In genomic region chr13:113959198-113959597, GRCh38 we compare ENCODE assay signal across 17 cellular contexts. TPM values are rescaled to one million over a fixed set of nuclear protein-coding genes. Genes with fewer than 3 reads are reported as not detected.
DNase-seq lines count a peak whose midpoint lies in the region; ATAC-seq and TF ChIP-seq lines count a peak whose summit lies in the region.
"Had no signal": no experiment of that assay in that cellular context is flagged by ENCODE, and none has a peak within 500 bp of the region (broad histone marks: within the 10 kb centered on the region; RNA-seq: fewer than 3 reads in every experiment).

No MANE protein-coding gene starts in this region.

- peak; percentile 4 for DNase-seq in CD1c-positive myeloid dendritic cell (ENCODE audit: extremely low spot score)
- peak; percentile 27 for DNase-seq in Caki2 (ENCODE audit: low read depth)
- DNase-seq in activated CD4-positive, CD25-positive, alpha-beta regulatory T cell treated with anti-CD3 and anti-CD28 coated beads, Interleukin-2, amount 50 U/mL, for 72 hours, result peak; percentile 43
- DNase-seq in kidney tubule cell (ENCODE audit: low spot score), result peak; percentile 84
- no peak for DNase-seq in type B pancreatic cell (ENCODE audit: extremely low spot score, unreplicated experiment)
- DNase-seq in NCI-H82 treated with DMSO at 0.1 percent for 48 hours (lab: John Stamatoyannopoulos, UW; ENCODE audit: unreplicated experiment), result no peak
- DNase-seq: activated effector memory CD4-positive, alpha-beta T cell treated with Interleukin-2 at 50 U/mL for 16 hours; DMS53; esophagus squamous epithelium; islet precursor cell; midbrain; NCI-H2029; NCI-H526; sigmoid colon; stimulated activated CD4-positive, alpha-beta T cell treated with anti-CD3 and anti-CD28 coated beads, Interleukin-1b, Interleukin-23, amount 100 ng/mL, for 48 hours had no signal

- no peaks in the 10 kb centered on the region for H3K36me3 Mint-ChIP-seq in type B pancreatic cell

- no peak for ATAC-seq in GM21381 (IDR thresholded peaks at IDR 0.05; ENCODE audit: unreplicated experiment)
- ATAC-seq: heart left ventricle had no signal

- H3K27ac Mint-ChIP-seq in type B pancreatic cell, result no peak overlapping the region

- no peaks in the 10 kb centered on the region for H3K27me3 Mint-ChIP-seq in type B pancreatic cell

- no peak overlapping the region for H3K4me3 Mint-ChIP-seq in type B pancreatic cell

- H3K9me3 Mint-ChIP-seq in type B pancreatic cell, result peaks cover 10% of the 10 kb centered on the region

- no peak for TF ChIP-seq CTCF in type B pancreatic cell (conservative IDR thresholded peaks at IDR 0.05)

- no peaks in the 10 kb centered on the region for H3K4me1 Mint-ChIP-seq in type B pancreatic cell (ENCODE audit: unreplicated experiment)

- in situ Hi-C loops in Caki2 (cut with HindIII; ENCODE audit: low pct_unique_long_range_greater_than_20kb, low sequenced_read_pairs), result no loop called here

RNA-seq across cellular contexts. Expression of gene C13orf46, which starts 14.7 kb away (rescaled TPM):
- total RNA-seq in Caki2 (2014; rRNA removed; shearing (Covaris generic); ENCODE audit: low replicate concordance), result not detected in 2 replicates
- total RNA-seq in type B pancreatic cell (ENCODE audit: low replicate concordance), result 0.29 TPM in 1 of 2 replicates, not detected in the other
- total RNA-seq: esophagus squamous epithelium had no signal

Comparison
In these comparisons a context has a peak if more than half of its experiments do, and no peak if none do; other contexts are left out.
1. DNase-seq: peak in CD1c-positive myeloid dendritic cell (single experiment), Caki2 (single experiment), activated CD4-positive, CD25-positive, alpha-beta regulatory T cell treated with anti-CD3 and anti-CD28 coated beads, Interleukin-2, amount 50 U/mL, for 72 hours (single experiment) and kidney tubule cell (single experiment); none in type B pancreatic cell (single experiment) and NCI-H82 treated with DMSO at 0.1 percent for 48 hours (single experiment).